1 cellular context compared by ENCODE assay signal in the genomic region with DNA sequence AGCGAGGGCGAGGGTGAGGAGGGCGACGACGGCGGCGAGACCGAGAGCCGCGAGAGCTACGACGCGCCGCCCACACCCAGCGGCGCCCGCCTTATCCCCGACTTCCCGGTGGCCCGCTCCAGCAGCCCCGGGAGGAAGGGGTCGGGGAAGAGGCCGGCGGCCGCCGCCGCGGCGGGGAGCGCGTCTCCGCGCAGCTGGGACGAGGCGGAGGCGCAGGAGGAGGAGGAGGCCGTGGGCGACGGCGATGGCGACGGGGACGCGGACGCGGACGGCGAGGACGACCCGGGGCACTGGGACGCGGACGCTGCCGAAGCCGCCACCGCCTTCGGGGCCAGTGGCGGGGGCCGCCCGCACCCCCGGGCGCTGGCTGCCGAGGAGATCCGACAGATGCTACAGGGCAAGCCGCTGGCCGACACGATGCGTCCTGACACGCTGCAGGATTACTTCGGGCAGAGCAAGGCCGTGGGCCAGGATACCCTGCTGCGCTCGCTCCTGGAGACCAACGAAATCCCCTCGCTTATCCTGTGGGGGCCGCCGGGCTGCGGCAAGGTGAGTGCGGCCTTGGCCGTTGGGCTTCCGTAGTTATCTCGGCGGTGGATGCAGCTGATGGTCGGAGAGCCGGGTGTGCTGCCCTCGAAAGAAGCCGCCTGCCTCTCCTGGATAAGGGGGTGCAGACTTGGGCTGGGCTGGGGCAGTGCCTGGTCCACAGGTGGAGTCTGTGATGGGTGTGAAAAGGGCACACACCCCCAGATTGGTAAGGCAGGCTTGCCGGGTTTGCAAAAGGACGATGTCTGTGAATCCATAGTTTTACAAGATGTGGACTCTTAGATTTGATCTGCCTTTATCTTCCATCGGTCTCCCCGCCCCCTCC.
A peak's percentile ranks its signal among the peaks of the same experiment; 100 is the strongest.
TF ChIP-seq lines count a peak whose summit lies in the region.

No MANE protein-coding gene starts in this region.

TF ChIP-seq in HepG2, 621 proteins besides CTCF, POLR2A, EP300 and RAD21 (continued from another document and continues in another):
- TF ChIP-seq ATF2 (CRISPR knock-in tag; IDR thresholded peaks at IDR 0.05): no peak
- TF ChIP-seq ETV5 (CRISPR knock-in tag; IDR thresholded peaks at IDR 0.05; ENCODE audit: borderline replicate concordance): no peak
- TF ChIP-seq TRIM24 (CRISPR knock-in tag; IDR thresholded peaks at IDR 0.05): no peak
- no peak for TF ChIP-seq ZNF367 (CRISPR knock-in tag; IDR thresholded peaks at IDR 0.05; ENCODE audit: borderline replicate concordance)
- TF ChIP-seq ATM (IDR thresholded peaks at IDR 0.05; ENCODE audit: borderline replicate concordance): no peak
- no peak for TF ChIP-seq ARNT (IDR thresholded peaks at IDR 0.05)
- no peak for TF ChIP-seq FOXJ3 (CRISPR knock-in tag; IDR thresholded peaks at IDR 0.05; ENCODE audit: borderline replicate concordance)
- peak; percentile 87; the same call in 1 of the 2 replicates for TF ChIP-seq ZNF598 (CRISPR knock-in tag; IDR thresholded peaks at IDR 0.05; ENCODE audit: borderline replicate concordance)
- TF ChIP-seq KDM2A (CRISPR knock-in tag; IDR thresholded peaks at IDR 0.05; ENCODE audit: borderline replicate concordance, low read depth): peak; percentile 66; the same call in 1 of the 2 replicates
- TF ChIP-seq FOSL1 (CRISPR knock-in tag; IDR thresholded peaks at IDR 0.05; ENCODE audit: borderline replicate concordance): no peak
- peak; percentile 86; the same call in 1 of the 2 replicates for TF ChIP-seq ZNF607 (CRISPR knock-in tag; IDR thresholded peaks at IDR 0.05; ENCODE audit: borderline replicate concordance)
- no peak for TF ChIP-seq RCOR2 (CRISPR knock-in tag; IDR thresholded peaks at IDR 0.05)
- TF ChIP-seq, protein P1, sequence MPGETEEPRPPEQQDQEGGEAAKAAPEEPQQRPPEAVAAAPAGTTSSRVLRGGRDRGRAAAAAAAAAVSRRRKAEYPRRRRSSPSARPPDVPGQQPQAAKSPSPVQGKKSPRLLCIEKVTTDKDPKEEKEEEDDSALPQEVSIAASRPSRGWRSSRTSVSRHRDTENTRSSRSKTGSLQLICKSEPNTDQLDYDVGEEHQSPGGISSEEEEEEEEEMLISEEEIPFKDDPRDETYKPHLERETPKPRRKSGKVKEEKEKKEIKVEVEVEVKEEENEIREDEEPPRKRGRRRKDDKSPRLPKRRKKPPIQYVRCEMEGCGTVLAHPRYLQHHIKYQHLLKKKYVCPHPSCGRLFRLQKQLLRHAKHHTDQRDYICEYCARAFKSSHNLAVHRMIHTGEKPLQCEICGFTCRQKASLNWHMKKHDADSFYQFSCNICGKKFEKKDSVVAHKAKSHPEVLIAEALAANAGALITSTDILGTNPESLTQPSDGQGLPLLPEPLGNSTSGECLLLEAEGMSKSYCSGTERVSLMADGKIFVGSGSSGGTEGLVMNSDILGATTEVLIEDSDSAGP (CRISPR knock-in tag; IDR thresholded peaks at IDR 0.05; ENCODE audit: borderline replicate concordance): peak; percentile 66
- TF ChIP-seq RBAK (CRISPR knock-in tag; IDR thresholded peaks at IDR 0.05): no peak
- TF ChIP-seq, protein P2, sequence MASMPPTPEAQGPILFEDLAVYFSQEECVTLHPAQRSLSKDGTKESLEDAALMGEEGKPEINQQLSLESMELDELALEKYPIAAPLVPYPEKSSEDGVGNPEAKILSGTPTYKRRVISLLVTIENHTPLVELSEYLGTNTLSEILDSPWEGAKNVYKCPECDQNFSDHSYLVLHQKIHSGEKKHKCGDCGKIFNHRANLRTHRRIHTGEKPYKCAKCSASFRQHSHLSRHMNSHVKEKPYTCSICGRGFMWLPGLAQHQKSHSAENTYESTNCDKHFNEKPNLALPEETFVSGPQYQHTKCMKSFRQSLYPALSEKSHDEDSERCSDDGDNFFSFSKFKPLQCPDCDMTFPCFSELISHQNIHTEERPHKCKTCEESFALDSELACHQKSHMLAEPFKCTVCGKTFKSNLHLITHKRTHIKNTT (CRISPR knock-in tag; IDR thresholded peaks at IDR 0.05): no peak
- peak; percentile 17; the same call in 1 of the 2 replicates for TF ChIP-seq MTA1 (CRISPR knock-in tag; IDR thresholded peaks at IDR 0.05; ENCODE audit: borderline replicate concordance)
- TF ChIP-seq SRSF9 (IDR thresholded peaks at IDR 0.05; ENCODE audit: borderline replicate concordance, insufficient read depth, low read depth, low read length, poor library complexity, severe bottlenecking): no peak
- TF ChIP-seq YEATS4 (CRISPR knock-in tag; IDR thresholded peaks at IDR 0.05; ENCODE audit: borderline replicate concordance): no peak
- TF ChIP-seq HNRNPLL (IDR thresholded peaks at IDR 0.05; ENCODE audit: low read depth, low read length, poor library complexity, severe bottlenecking): peak; percentile 53
- no peak for TF ChIP-seq ZEB1 (IDR thresholded peaks at IDR 0.05; ENCODE audit: insufficient replicate concordance, low read depth)
- TF ChIP-seq NR2F6 (IDR thresholded peaks at IDR 0.05): no peak
- no peak for TF ChIP-seq NR2F6 (CRISPR knock-in tag; IDR thresholded peaks at IDR 0.05)
- TF ChIP-seq, protein P3, sequence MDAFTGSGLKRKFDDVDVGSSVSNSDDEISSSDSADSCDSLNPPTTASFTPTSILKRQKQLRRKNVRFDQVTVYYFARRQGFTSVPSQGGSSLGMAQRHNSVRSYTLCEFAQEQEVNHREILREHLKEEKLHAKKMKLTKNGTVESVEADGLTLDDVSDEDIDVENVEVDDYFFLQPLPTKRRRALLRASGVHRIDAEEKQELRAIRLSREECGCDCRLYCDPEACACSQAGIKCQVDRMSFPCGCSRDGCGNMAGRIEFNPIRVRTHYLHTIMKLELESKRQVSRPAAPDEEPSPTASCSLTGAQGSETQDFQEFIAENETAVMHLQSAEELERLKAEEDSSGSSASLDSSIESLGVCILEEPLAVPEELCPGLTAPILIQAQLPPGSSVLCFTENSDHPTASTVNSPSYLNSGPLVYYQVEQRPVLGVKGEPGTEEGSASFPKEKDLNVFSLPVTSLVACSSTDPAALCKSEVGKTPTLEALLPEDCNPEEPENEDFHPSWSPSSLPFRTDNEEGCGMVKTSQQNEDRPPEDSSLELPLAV (CRISPR knock-in tag; conservative IDR thresholded peaks at IDR 0.05; ENCODE audit: low read depth): no peak
- peak in 1 of 2 experiments; percentile 82; a peak in 1 of 4 replicates for TF ChIP-seq KLF16 (CRISPR knock-in tag; IDR thresholded peaks at IDR 0.05)
- no peak for TF ChIP-seq ZNF784 (CRISPR knock-in tag; IDR thresholded peaks at IDR 0.05; ENCODE audit: borderline replicate concordance)
- 0 out of 2 replicates have a peak, but pooled peaks have one; percentile 21 for TF ChIP-seq HNF1B (CRISPR knock-in tag; IDR thresholded peaks at IDR 0.05)
- no peak for TF ChIP-seq ZFYVE20 (CRISPR knock-in tag; IDR thresholded peaks at IDR 0.05; ENCODE audit: borderline replicate concordance, low read depth)
- no peak for TF ChIP-seq FOXA1 (IDR thresholded peaks at IDR 0.05)
- TF ChIP-seq FOXA1 (CRISPR knock-in tag; IDR thresholded peaks at IDR 0.05): no peak
- no peak for TF ChIP-seq NR2F1 (CRISPR knock-in tag; IDR thresholded peaks at IDR 0.05)
- TF ChIP-seq GABPB1 (CRISPR knock-in tag; IDR thresholded peaks at IDR 0.05): peak; percentile 58
- TF ChIP-seq REL (CRISPR knock-in tag; conservative IDR thresholded peaks at IDR 0.05): peak; percentile 45; the same call in 1 of the 2 replicates
- TF ChIP-seq IKZF4 (CRISPR knock-in tag; IDR thresholded peaks at IDR 0.05; ENCODE audit: borderline replicate concordance, low read depth, not compliant biosample characterization): no peak
- TF ChIP-seq MAF1 (CRISPR knock-in tag; IDR thresholded peaks at IDR 0.05; ENCODE audit: borderline replicate concordance): no peak
- TF ChIP-seq, protein P4, sequence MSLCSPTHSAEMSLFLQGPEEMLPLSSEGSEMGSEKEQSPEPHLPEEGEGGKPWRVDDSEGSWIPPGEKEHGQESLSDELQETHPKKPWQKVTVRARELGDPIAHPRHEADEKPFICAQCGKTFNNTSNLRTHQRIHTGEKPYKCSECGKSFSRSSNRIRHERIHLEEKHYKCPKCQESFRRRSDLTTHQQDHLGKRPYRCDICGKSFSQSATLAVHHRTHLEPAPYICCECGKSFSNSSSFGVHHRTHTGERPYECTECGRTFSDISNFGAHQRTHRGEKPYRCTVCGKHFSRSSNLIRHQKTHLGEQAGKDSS (CRISPR knock-in tag; IDR thresholded peaks at IDR 0.05; ENCODE audit: borderline replicate concordance, low read depth): peak; percentile 39
- TF ChIP-seq PAWR (CRISPR knock-in tag; IDR thresholded peaks at IDR 0.05; ENCODE audit: borderline replicate concordance): no peak
- no peak for TF ChIP-seq THAP7 (CRISPR knock-in tag; IDR thresholded peaks at IDR 0.05)
- no peak for TF ChIP-seq ZFP36L2 (CRISPR knock-in tag; IDR thresholded peaks at IDR 0.05)
- TF ChIP-seq NFE2L2 (IDR thresholded peaks at IDR 0.05; ENCODE audit: low read length): no peak
- TF ChIP-seq ZBTB7B (CRISPR knock-in tag; IDR thresholded peaks at IDR 0.05): no peak
- TF ChIP-seq HOXA5 (CRISPR knock-in tag; IDR thresholded peaks at IDR 0.05): no peak
- TF ChIP-seq ZNF546 (CRISPR knock-in tag; conservative IDR thresholded peaks at IDR 0.05): no peak
- TF ChIP-seq SYNCRIP (IDR thresholded peaks at IDR 0.05; ENCODE audit: insufficient read depth, low read depth, low read length): no peak
- TF ChIP-seq ZNF672 (CRISPR knock-in tag; IDR thresholded peaks at IDR 0.05): no peak
- TF ChIP-seq FOXO1 (CRISPR knock-in tag; IDR thresholded peaks at IDR 0.05): no peak
- no peak for TF ChIP-seq MAZ (IDR thresholded peaks at IDR 0.05; ENCODE audit: borderline replicate concordance, low read depth, low read length)
- TF ChIP-seq MAZ (CRISPR knock-in tag; IDR thresholded peaks at IDR 0.05; ENCODE audit: low read depth): no peak
- no peak for TF ChIP-seq FLYWCH1 (CRISPR knock-in tag; IDR thresholded peaks at IDR 0.05)
- no peak for TF ChIP-seq CREB1 (IDR thresholded peaks at IDR 0.05)
- no peak for TF ChIP-seq CREB1 (CRISPR knock-in tag; IDR thresholded peaks at IDR 0.05)
- TF ChIP-seq SRF (IDR thresholded peaks at IDR 0.05; ENCODE audit: low read depth, low read length): no peak
- TF ChIP-seq TMF1 (CRISPR knock-in tag; IDR thresholded peaks at IDR 0.05; ENCODE audit: low read depth): no peak; the same call in 1 of the 2 replicates
- TF ChIP-seq RELA (CRISPR knock-in tag; IDR thresholded peaks at IDR 0.05): no peak
- no peak; the same call in 1 of the 2 replicates for TF ChIP-seq HOXA9 (CRISPR knock-in tag; IDR thresholded peaks at IDR 0.05; ENCODE audit: borderline replicate concordance)
- no peak for TF ChIP-seq ZNF24 (IDR thresholded peaks at IDR 0.05)
- TF ChIP-seq KLF11 (CRISPR knock-in tag; IDR thresholded peaks at IDR 0.05): no peak
- no peak for TF ChIP-seq CEBPB (IDR thresholded peaks at IDR 0.05; ENCODE audit: borderline replicate concordance, low read depth, low read length)
- peak; percentile 62; the same call in 1 of the 2 replicates for TF ChIP-seq ZNF780A (CRISPR knock-in tag; IDR thresholded peaks at IDR 0.05)
- peak; percentile 54; the same call in 1 of the 2 replicates for TF ChIP-seq ZNF317 (CRISPR knock-in tag; IDR thresholded peaks at IDR 0.05)
- TF ChIP-seq, protein P5, sequence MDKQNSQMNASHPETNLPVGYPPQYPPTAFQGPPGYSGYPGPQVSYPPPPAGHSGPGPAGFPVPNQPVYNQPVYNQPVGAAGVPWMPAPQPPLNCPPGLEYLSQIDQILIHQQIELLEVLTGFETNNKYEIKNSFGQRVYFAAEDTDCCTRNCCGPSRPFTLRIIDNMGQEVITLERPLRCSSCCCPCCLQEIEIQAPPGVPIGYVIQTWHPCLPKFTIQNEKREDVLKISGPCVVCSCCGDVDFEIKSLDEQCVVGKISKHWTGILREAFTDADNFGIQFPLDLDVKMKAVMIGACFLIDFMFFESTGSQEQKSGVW (CRISPR knock-in tag; IDR thresholded peaks at IDR 0.05; ENCODE audit: borderline replicate concordance): no peak
- 0 out of 2 replicates have a peak, but pooled peaks have one; percentile 57 for TF ChIP-seq TEAD2 (CRISPR knock-in tag; IDR thresholded peaks at IDR 0.05)
